In genomic region chr10:14010083-14010551, GRCh38 we compare ENCODE assay signal across 8 cellular contexts.
DNase-seq lines count a peak whose midpoint lies in the region; ATAC-seq and TF ChIP-seq lines count a peak whose summit lies in the region.

No MANE protein-coding gene starts in this region.

- peak overlapping the region; percentile 55 for H3K27ac Mint-ChIP-seq in stimulated activated memory B cell treated with anti-CD40 and anti-IgM and Interleukin-4, amounts not matched to agents 10 μg/mL and 1 μg/mL and 100 μg/mL, for 72 hours

- DNase-seq in NCI-H82 (lab: John Stamatoyannopoulos, UW) (peak; percentile 47), NCI-H82 treated with DMSO at 0.1 percent for 48 hours (lab: John Stamatoyannopoulos, UW; ENCODE audit: unreplicated experiment) (no peak), SK-N-MC (ENCODE audit: low read depth, low spot score) (no peak), fibroblast of villous mesenchyme (ENCODE audit: low read depth) (peak; percentile 89), NCI-H2227 (lab: John Stamatoyannopoulos, UW; ENCODE audit: unreplicated experiment) (no peak), mucosa of descending colon (no peak)

- peaks cover 26% of the 10 kb centered on the region for H3K4me1 Mint-ChIP-seq in stimulated activated memory B cell treated with anti-CD40 and anti-IgM and Interleukin-4, amounts not matched to agents 10 μg/mL and 1 μg/mL and 100 μg/mL, for 72 hours

- H3K4me3 ChIP-seq in SK-N-MC (peak overlapping the region; percentile 60), fibroblast of villous mesenchyme (ENCODE audit: low read depth, low read length) (peak overlapping the region; percentile 58), mucosa of descending colon (no peak overlapping the region)

- H3K36me3 ChIP-seq in SK-N-MC (ENCODE audit: insufficient read depth, low read length), result no peaks in the 10 kb centered on the region
- H3K36me3 ChIP-seq in mucosa of descending colon (ENCODE audit: low read depth), result no peaks in the 10 kb centered on the region

- H3K27me3 Mint-ChIP-seq in stimulated activated memory B cell treated with anti-CD40 and anti-IgM and Interleukin-4, amounts not matched to agents 10 μg/mL and 1 μg/mL and 100 μg/mL, for 72 hours, result peaks cover 50% of the 10 kb centered on the region

- no peak overlapping the region for H3K9ac ChIP-seq in SK-N-MC (ENCODE audit: insufficient read length)

- no peak for TF ChIP-seq CTCF in fibroblast of villous mesenchyme (IDR thresholded peaks at IDR 0.05; ENCODE audit: insufficient read depth, low read depth, low read length)
- TF ChIP-seq CTCF in mucosa of descending colon (IDR thresholded peaks at IDR 0.05), result no peak

- H3K9me3 Mint-ChIP-seq in stimulated activated memory B cell treated with anti-CD40 and anti-IgM and Interleukin-4, amounts not matched to agents 10 μg/mL and 1 μg/mL and 100 μg/mL, for 72 hours, result no peaks in the 10 kb centered on the region

- peak overlapping the region; percentile 82 for H3K4me3 Mint-ChIP-seq in stimulated activated memory B cell treated with anti-CD40 and anti-IgM and Interleukin-4, amounts not matched to agents 10 μg/mL and 1 μg/mL and 100 μg/mL, for 72 hours

- intact Hi-C loops in mucosa of descending colon (cut with DNase I, micrococcal nuclease), result no loop called here

- no peaks in the 10 kb centered on the region for H3K9me3 ChIP-seq in SK-N-MC (ENCODE audit: low read depth, low read length)
- no peaks in the 10 kb centered on the region for H3K9me3 ChIP-seq in mucosa of descending colon

- no peak overlapping the region for H3K27ac ChIP-seq in SK-N-MC

- H3K36me3 Mint-ChIP-seq in stimulated activated memory B cell treated with anti-CD40 and anti-IgM and Interleukin-4, amounts not matched to agents 10 μg/mL and 1 μg/mL and 100 μg/mL, for 72 hours, result no peaks in the 10 kb centered on the region

- no peaks in the 10 kb centered on the region for H3K4me1 ChIP-seq in mucosa of descending colon (ENCODE audit: low read depth)

- ATAC-seq in stimulated activated memory B cell treated with anti-CD40 and anti-IgM and Interleukin-4, amounts not matched to agents 10 μg/mL and 1 μg/mL and 100 μg/mL, for 72 hours, result no peak
- no peak for ATAC-seq in GM21528 (IDR thresholded peaks at IDR 0.05; ENCODE audit: low FRiP score, unreplicated experiment)
- no peak for ATAC-seq in mucosa of descending colon

Comparison
In these comparisons a context has a peak if more than half of its experiments do, and no peak if none do; other contexts are left out.
1. DNase-seq: peak in NCI-H82 (single experiment) and fibroblast of villous mesenchyme (single experiment); none in NCI-H82 treated with DMSO at 0.1 percent for 48 hours (single experiment), SK-N-MC (single experiment), NCI-H2227 (single experiment) and mucosa of descending colon (0 of 3).